ENCODE assay signal across 31 cellular contexts in the genomic region with DNA sequence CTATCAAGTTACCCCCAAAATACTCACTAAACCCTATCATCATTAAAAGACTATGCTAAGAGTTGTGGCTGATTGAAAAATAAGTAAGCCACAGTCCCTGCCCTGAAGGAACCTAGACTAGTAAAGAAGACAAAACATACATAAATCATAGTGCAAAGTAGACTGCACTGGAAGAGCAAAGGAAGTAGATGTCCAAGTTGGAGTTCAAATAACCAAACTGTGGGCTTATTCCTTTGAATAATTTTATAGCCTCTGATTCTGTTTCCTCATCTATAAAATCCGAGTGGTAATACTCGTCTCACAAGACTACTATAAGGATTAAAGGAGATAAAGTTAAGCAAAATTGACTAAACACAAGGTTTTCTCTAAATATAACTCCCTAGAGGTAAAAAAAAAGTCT.
"Had no signal": no experiment of that assay in that cellular context is flagged by ENCODE, and none has a peak within 500 bp of the region (broad histone marks: within the 10 kb centered on the region; RNA-seq: fewer than 3 reads in every experiment).

No MANE protein-coding gene starts in this region.

- H3K27me3 Mint-ChIP-seq: memory B cell, progenitor cell of endocrine pancreas had no signal

- H3K9me3 ChIP-seq: gastroesophageal sphincter, heart right ventricle, lower lobe of right lung, neutrophil, right lobe of liver, testis, tibial nerve, upper lobe of left lung had no signal

- H3K36me3 Mint-ChIP-seq: memory B cell; naive B cell; natural killer cell treated with Interleukin-12 subunit alpha and Interleukin-12 subunit beta and Interleukin-15 and Interleukin-18, amount 100 ng/mL, for 72 hours had no signal

- H3K4me3 ChIP-seq: dorsolateral prefrontal cortex, gastroesophageal sphincter, heart right ventricle, lower lobe of right lung, smooth muscle cell, testis, tibial nerve, upper lobe of left lung had no signal

- H3K27ac Mint-ChIP-seq: memory B cell; natural killer cell treated with Interleukin-12 subunit alpha and Interleukin-12 subunit beta and Interleukin-15 and Interleukin-18, amount 100 ng/mL, for 72 hours had no signal

- H3K4me2 ChIP-seq: smooth muscle cell had no signal

- H3K27ac ChIP-seq: dorsolateral prefrontal cortex, epithelial cell of prostate, foreskin keratinocyte, gastroesophageal sphincter, heart right ventricle, lower lobe of right lung, neutrophil, parathyroid adenoma, testis, tibial nerve, upper lobe of left lung had no signal

- ATAC-seq: esophagus mucosa; foreskin keratinocyte; gastroesophageal sphincter; heart right ventricle; left ventricle myocardium superior; lower lobe of right lung; natural killer cell treated with Interleukin-12 subunit alpha and Interleukin-12 subunit beta and Interleukin-15 and Interleukin-18, amount 100 ng/mL, for 72 hours had no signal

- DNase-seq: cerebellar nuclear complex; dorsolateral prefrontal cortex; effector CD4-positive, alpha-beta T cell; foreskin keratinocyte; heart right ventricle; left cardiac atrium; left ventricle myocardium superior; lower lobe of right lung; naive B cell; stimulated activated CD4-positive, alpha-beta T cell treated with anti-CD3 and anti-CD28 coated beads, Interleukin-12 subunit alpha, Interleukin-12 subunit beta, amount 100 ng/mL, for 4 hours; stimulated activated CD4-positive, alpha-beta T cell treated with anti-CD3 and anti-CD28 coated beads, Interleukin-1b, Interleukin-23, amount 100 ng/mL, for 48 hours; stimulated activated CD4-positive, alpha-beta T cell treated with anti-CD3 and anti-CD28 coated beads, Interleukin-4, amount 100 ng/mL, for 1 hour; stimulated activated CD8-positive, alpha-beta memory T cell treated with anti-CD3 and anti-CD28 coated beads, Interleukin-4, amount 100 ng/mL, for 48 hours; stimulated activated naive CD4-positive, alpha-beta T cell treated with Interleukin-2 at 50 U/mL for 16 hours; substantia nigra; testis; upper lobe of left lung had no signal

- FAIRE-seq: islet of Langerhans, urothelium cell line had no signal

- H3K4me1 ChIP-seq: foreskin keratinocyte, gastroesophageal sphincter, parathyroid adenoma had no signal

- H3K4me3 Mint-ChIP-seq: memory B cell; naive B cell; natural killer cell treated with Interleukin-12 subunit alpha and Interleukin-12 subunit beta and Interleukin-15 and Interleukin-18, amount 100 ng/mL, for 72 hours; neural crest cell had no signal

- H3K9me3 Mint-ChIP-seq: memory B cell; naive B cell; natural killer cell treated with Interleukin-12 subunit alpha and Interleukin-12 subunit beta and Interleukin-15 and Interleukin-18, amount 100 ng/mL, for 72 hours had no signal
